ENCODE assay signal across 21 cellular contexts in genomic region chr2:186950694-186951093, GRCh38.
DNase-seq lines count a peak whose midpoint lies in the region; FAIRE-seq and TF ChIP-seq lines count a peak whose summit lies in the region.
"Had no signal": no experiment of that assay in that cellular context is flagged by ENCODE, and none has a peak within 500 bp of the region (broad histone marks: within the 10 kb centered on the region; RNA-seq: fewer than 3 reads in every experiment).

No MANE protein-coding gene starts in this region.

- no peaks in the 10 kb centered on the region for H3K36me3 ChIP-seq in mammary epithelial cell (ENCODE audit: insufficient read depth, low read length)
- H3K36me3 ChIP-seq: BLaER1, gastroesophageal sphincter had no signal

- no peak overlapping the region for H3K27ac ChIP-seq in mammary epithelial cell (ENCODE audit: insufficient read depth, low read depth, low read length)
- H3K27ac ChIP-seq: BLaER1, epithelial cell of prostate, gastroesophageal sphincter, RWPE1 had no signal

- H3K79me2 ChIP-seq in mammary epithelial cell (ENCODE audit: insufficient read depth, low read length): no peaks in the 10 kb centered on the region

- no peak for TF ChIP-seq CTCF in mammary epithelial cell (conservative IDR thresholded peaks at IDR 0.05 in 1 of 2, IDR thresholded peaks at IDR 0.05 in 1 of 2; ENCODE audit: extremely low read depth in 1 of 2, insufficient read depth in 1 of 2, low read depth in 1 of 2, low read length in 2 of 2)
- TF ChIP-seq CTCF in mesothelial cell of epicardium (IDR thresholded peaks at IDR 0.05; ENCODE audit: unreplicated experiment): no peak

- dilution Hi-C loops in mammary epithelial cell (cut with HindIII; ENCODE audit: low sequenced_read_pairs): no loop called here

- BruUV-seq in mammary epithelial cell (replicated peaks; lab: Mats Ljungman, UMichigan): no TSS peak

- no peak overlapping the region for H3K4me2 ChIP-seq in mammary epithelial cell (ENCODE audit: insufficient read depth, low read depth, low read length)
- H3K4me2 ChIP-seq: BLaER1 had no signal

- H3K27me3 Mint-ChIP-seq in mesothelial cell of epicardium (ENCODE audit: low read depth): no peaks in the 10 kb centered on the region
- H3K27me3 Mint-ChIP-seq: activated CD4-positive, alpha-beta memory T cell treated with anti-CD3 and anti-CD28 coated beads, Interleukin-2, amount 10 ng/mL, durations not matched to agents 7 days and 5 days; brain; naive B cell had no signal

- no peak overlapping the region for H2AFZ ChIP-seq in mammary epithelial cell (ENCODE audit: low read depth, low read length)

- no peaks in the 10 kb centered on the region for H3K27me3 ChIP-seq in mammary epithelial cell (ENCODE audit: insufficient read depth, low read length)
- H3K27me3 ChIP-seq: BLaER1, gastroesophageal sphincter had no signal

- in situ Hi-C loops in mammary epithelial cell (cut with MboI; ENCODE audit: low sequenced_read_pairs in 2 of 2): no loop called here

- H3K4me3 Mint-ChIP-seq in mesothelial cell of epicardium: no peak overlapping the region
- H3K4me3 Mint-ChIP-seq: activated CD4-positive, alpha-beta memory T cell treated with anti-CD3 and anti-CD28 coated beads, Interleukin-2, amount 10 ng/mL, durations not matched to agents 7 days and 5 days; brain; stimulated activated effector memory CD8-positive, alpha-beta T cell treated with anti-CD3 and anti-CD28 coated beads, Interleukin-12 subunit alpha, Interleukin-12 subunit beta, amount 100 ng/mL, for 72 hours had no signal

- DNase-seq in DMS53 (lab: John Stamatoyannopoulos, UW): peak; percentile 22
- DNase-seq in DMS53 treated with DMSO at 0.1 percent for 48 hours (lab: John Stamatoyannopoulos, UW; ENCODE audit: unreplicated experiment): no peak
- DNase-seq in M059J (ENCODE audit: low read depth): peak; percentile 87
- DNase-seq in mammary epithelial cell: peak; percentile 61
- DNase-seq in urothelium cell line (ENCODE audit: low spot score): peak; percentile 44
- no peak for DNase-seq in RPMI8226
- no peak for DNase-seq in mesothelial cell of epicardium (ENCODE audit: low spot score in 2 of 2, unreplicated experiment in 2 of 2)
- no peak for DNase-seq in SW480 (ENCODE audit: low spot score)
- DNase-seq: activated CD4-positive, alpha-beta memory T cell treated with anti-CD3 and anti-CD28 coated beads, Interleukin-2, amount 10 ng/mL, durations not matched to agents 7 days and 5 days; activated T-cell treated with anti-CD3 and anti-CD28 coated beads, Interleukin-2, amount 50 U/mL, for 4 hours; naive B cell; NCI-H1105 treated with DMSO at 0.1 percent for 48 hours; stimulated activated CD4-positive, alpha-beta T cell treated with anti-CD3 and anti-CD28 coated beads, Interleukin-12 subunit alpha, Interleukin-12 subunit beta, amount 100 ng/mL, for 4 hours had no signal

- no peak overlapping the region for H3K9ac ChIP-seq in mammary epithelial cell (ENCODE audit: insufficient read depth, low read length)
- H3K9ac ChIP-seq: BLaER1 had no signal

- no peaks in the 10 kb centered on the region for H3K4me1 ChIP-seq in mammary epithelial cell (ENCODE audit: insufficient read depth, low read length)
- H3K4me1 ChIP-seq: BLaER1, gastroesophageal sphincter had no signal

- H3K4me3 ChIP-seq in mammary epithelial cell (replicated peaks in 1 of 3; ENCODE audit: insufficient read depth in 1 of 3, low read depth in 2 of 3, low read length in 3 of 3): no peak overlapping the region
- H3K4me3 ChIP-seq: BLaER1, gastroesophageal sphincter had no signal

- no peaks in the 10 kb centered on the region for H4K20me1 ChIP-seq in mammary epithelial cell (ENCODE audit: insufficient read depth, low read length)
- H4K20me1 ChIP-seq: BLaER1 had no signal

- FAIRE-seq in urothelium cell line (lab: Jason Lieb, UNC): no peak
- FAIRE-seq: GM19239 had no signal

- WGBS in mammary epithelial cell (ENCODE audit: low coverage, missing lambda C conversion rate): 88% methylated on average over 3 of the region's 3 CpGs

- intact Hi-C loops in mammary epithelial cell (cut with micrococcal nuclease): no loop called here

- H3K36me3 Mint-ChIP-seq in mesothelial cell of epicardium: no peaks in the 10 kb centered on the region
- H3K36me3 Mint-ChIP-seq: activated naive CD4-positive, alpha-beta T cell treated with anti-CD3 and anti-CD28 coated beads, Interleukin-2, amount 50 U/mL, for 72 hours; brain; naive B cell; stimulated activated effector memory CD8-positive, alpha-beta T cell treated with anti-CD3 and anti-CD28 coated beads, Interleukin-12 subunit alpha, Interleukin-12 subunit beta, amount 100 ng/mL, for 72 hours had no signal

- H3K27ac Mint-ChIP-seq in mesothelial cell of epicardium: no peak overlapping the region
- H3K27ac Mint-ChIP-seq: activated CD4-positive, alpha-beta memory T cell treated with anti-CD3 and anti-CD28 coated beads, Interleukin-2, amount 10 ng/mL, durations not matched to agents 7 days and 5 days; brain; stimulated activated effector memory CD8-positive, alpha-beta T cell treated with anti-CD3 and anti-CD28 coated beads, Interleukin-12 subunit alpha, Interleukin-12 subunit beta, amount 100 ng/mL, for 72 hours had no signal

- H3K4me1 Mint-ChIP-seq in mesothelial cell of epicardium: no peaks in the 10 kb centered on the region
- H3K4me1 Mint-ChIP-seq: brain; stimulated activated effector memory CD8-positive, alpha-beta T cell treated with anti-CD3 and anti-CD28 coated beads, Interleukin-12 subunit alpha, Interleukin-12 subunit beta, amount 100 ng/mL, for 72 hours had no signal

- no peaks in the 10 kb centered on the region for H3K9me3 ChIP-seq in mammary epithelial cell (replicated peaks; ENCODE audit: insufficient read depth, low read length)
- H3K9me3 ChIP-seq: BLaER1, gastroesophageal sphincter had no signal

- CTCF ChIA-PET in mammary epithelial cell (lab: Charles Lee; ENCODE audit: low non-redundant PET): no interaction called here

- no peaks in the 10 kb centered on the region for H3K9me3 Mint-ChIP-seq in mesothelial cell of epicardium
- H3K9me3 Mint-ChIP-seq: naive B cell; stimulated activated effector memory CD8-positive, alpha-beta T cell treated with anti-CD3 and anti-CD28 coated beads, Interleukin-12 subunit alpha, Interleukin-12 subunit beta, amount 100 ng/mL, for 72 hours had no signal

Comparison
In these comparisons a context has a peak if more than half of its experiments do, and no peak if none do; other contexts are left out.
1. DNase-seq: peak in DMS53 (single experiment), M059J (single experiment), mammary epithelial cell (single experiment) and urothelium cell line (single experiment); none in DMS53 treated with DMSO at 0.1 percent for 48 hours (single experiment), RPMI8226 (single experiment), mesothelial cell of epicardium (0 of 2) and SW480 (single experiment).